In the genomic region with DNA sequence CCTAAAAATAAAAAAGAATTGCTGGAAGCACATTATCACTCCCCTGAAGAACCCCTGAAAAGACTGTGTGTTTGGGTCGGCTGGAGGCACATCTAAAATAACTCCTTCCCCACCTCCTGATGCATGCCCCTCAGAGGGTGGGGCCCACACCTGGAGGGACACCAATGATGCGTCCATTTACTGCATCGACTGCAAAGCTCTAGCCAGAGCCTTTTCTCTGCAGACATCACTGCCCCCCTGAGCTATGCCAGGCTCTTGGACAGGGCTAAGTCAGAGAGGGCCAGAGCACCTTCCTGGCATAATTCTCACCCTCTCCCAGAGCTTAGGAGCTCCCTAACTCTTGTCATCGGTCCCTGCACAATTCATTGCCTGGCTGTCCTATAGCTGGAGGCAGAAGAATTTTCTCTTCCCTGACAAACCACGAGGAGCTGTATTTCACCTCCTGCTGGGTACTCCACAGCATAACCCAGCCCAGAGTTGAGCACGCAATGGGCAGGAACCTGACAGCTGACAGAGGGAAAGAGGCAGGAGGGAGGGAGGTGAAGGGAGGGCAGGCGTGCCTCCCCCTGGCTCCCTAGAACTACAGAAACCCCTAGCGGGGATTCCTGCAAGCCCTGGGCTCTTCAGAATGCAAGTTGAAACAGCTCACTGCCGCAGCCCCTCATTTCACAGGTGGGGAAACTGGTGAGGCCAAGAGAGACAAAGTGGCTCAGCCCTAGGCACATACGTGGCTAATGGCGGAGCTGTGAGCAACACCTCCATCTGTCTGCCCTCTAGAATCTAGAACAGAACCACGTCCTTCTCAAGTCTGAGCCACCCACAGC, we compare ENCODE assay signal across 12 cellular contexts. TPM values are rescaled to one million over a fixed set of nuclear protein-coding genes. Genes with fewer than 3 reads are reported as not detected.
DNase-seq lines count a peak whose midpoint lies in the region; ATAC-seq and TF ChIP-seq lines count a peak whose summit lies in the region.
"Had no signal": no experiment of that assay in that cellular context is flagged by ENCODE, and none has a peak within 500 bp of the region (broad histone marks: within the 10 kb centered on the region; RNA-seq: fewer than 3 reads in every experiment).

No MANE protein-coding gene starts in this region.

- DNase-seq in H4 (ENCODE audit: low spot score) (peak; percentile 40), activated B cell treated with CpG ODN at 0.5 μM for 24 hours (peak; percentile 4), suprapubic skin (ENCODE audit: low spot score in 2 of 2) (peak; percentile 48 to 57)
- no peak for DNase-seq in activated T-helper 1 cell treated with anti-CD3 and anti-CD28 coated beads, Interleukin-12 subunit alpha, Interleukin-12 subunit beta, Interleukin-2, Interleukin-4 antibody, amounts not matched to agents 30 ng/mL and 10 ng/mL and 1 ng/mL, durations not matched to agents 14 hours and 24 hours and 36 hours (ENCODE audit: low spot score)
- DNase-seq: brain microvascular endothelial cell, KBM-7, naive B cell had no signal

- H3K4me3 Mint-ChIP-seq in activated B cell treated with CpG ODN at 0.5 μM for 24 hours = no peak overlapping the region
- no peak overlapping the region for H3K4me3 Mint-ChIP-seq in activated T-helper 1 cell treated with anti-CD3 and anti-CD28 coated beads, Interleukin-12 subunit alpha, Interleukin-12 subunit beta, Interleukin-2, Interleukin-4 antibody, amounts not matched to agents 30 ng/mL and 10 ng/mL and 1 ng/mL, durations not matched to agents 14 hours and 24 hours and 36 hours
- H3K4me3 Mint-ChIP-seq: naive B cell had no signal

- H3K4me1 ChIP-seq in iPS-20b (ENCODE audit: insufficient read depth, low read length) = peaks cover 19% of the 10 kb centered on the region
- H3K4me1 ChIP-seq in suprapubic skin = peaks cover 35% of the 10 kb centered on the region
- H3K4me1 ChIP-seq: HAP-1 had no signal

- no peaks in the 10 kb centered on the region for H3K27me3 ChIP-seq in iPS-20b (ENCODE audit: insufficient read depth, low read length)
- no peaks in the 10 kb centered on the region for H3K27me3 ChIP-seq in suprapubic skin
- H3K27me3 ChIP-seq: brain microvascular endothelial cell had no signal

- TF ChIP-seq POLR2A in suprapubic skin (IDR thresholded peaks at IDR 0.05) = no peak

- H3K9ac ChIP-seq in iPS-20b (ENCODE audit: low read depth, low read length) = peak overlapping the region; percentile 32; the same call in 1 of the 2 replicates

- peaks cover 1% of the 10 kb centered on the region for H3K36me3 Mint-ChIP-seq in activated B cell treated with CpG ODN at 0.5 μM for 24 hours (ENCODE audit: low read depth)
- no peaks in the 10 kb centered on the region for H3K36me3 Mint-ChIP-seq in activated T-helper 1 cell treated with anti-CD3 and anti-CD28 coated beads, Interleukin-12 subunit alpha, Interleukin-12 subunit beta, Interleukin-2, Interleukin-4 antibody, amounts not matched to agents 30 ng/mL and 10 ng/mL and 1 ng/mL, durations not matched to agents 14 hours and 24 hours and 36 hours (ENCODE audit: low read depth)
- H3K36me3 Mint-ChIP-seq: naive B cell had no signal

- H3K27ac Mint-ChIP-seq in activated B cell treated with CpG ODN at 0.5 μM for 24 hours = no peak overlapping the region
- no peak overlapping the region for H3K27ac Mint-ChIP-seq in activated T-helper 1 cell treated with anti-CD3 and anti-CD28 coated beads, Interleukin-12 subunit alpha, Interleukin-12 subunit beta, Interleukin-2, Interleukin-4 antibody, amounts not matched to agents 30 ng/mL and 10 ng/mL and 1 ng/mL, durations not matched to agents 14 hours and 24 hours and 36 hours
- H3K27ac Mint-ChIP-seq: naive B cell had no signal

- TF ChIP-seq EP300 in suprapubic skin (IDR thresholded peaks at IDR 0.05) = no peak

- intact Hi-C loops in activated B cell treated with CpG ODN at 0.5 μM for 24 hours (cut with micrococcal nuclease) = no loop called here
- intact Hi-C loops in activated T-helper 1 cell treated with anti-CD3 and anti-CD28 coated beads, Interleukin-12 subunit alpha, Interleukin-12 subunit beta, Interleukin-2, Interleukin-4 antibody, amounts not matched to agents 30 ng/mL and 10 ng/mL and 1 ng/mL, durations not matched to agents 14 hours and 24 hours and 36 hours (cut with micrococcal nuclease) = no loop called here

- POLR2A ChIA-PET in activated B cell treated with CpG ODN at 0.5 μM for 24 hours (lab: Charles Lee) = no interaction called here

- 85% methylated on average over 10 of the region's 12 CpGs for WGBS in suprapubic skin

- peaks cover 24% of the 10 kb centered on the region; the same call in 1 of the 2 replicates for H3K36me3 ChIP-seq in iPS-20b (ENCODE audit: insufficient read depth, low read depth, low read length)
- no peaks in the 10 kb centered on the region for H3K36me3 ChIP-seq in suprapubic skin
- H3K36me3 ChIP-seq: brain microvascular endothelial cell, HAP-1 had no signal

- peaks cover 15% of the 10 kb centered on the region for H3K4me1 Mint-ChIP-seq in activated B cell treated with CpG ODN at 0.5 μM for 24 hours
- H3K4me1 Mint-ChIP-seq in activated T-helper 1 cell treated with anti-CD3 and anti-CD28 coated beads, Interleukin-12 subunit alpha, Interleukin-12 subunit beta, Interleukin-2, Interleukin-4 antibody, amounts not matched to agents 30 ng/mL and 10 ng/mL and 1 ng/mL, durations not matched to agents 14 hours and 24 hours and 36 hours (ENCODE audit: low read depth) = peaks cover 7% of the 10 kb centered on the region

- H3K9me3 ChIP-seq in iPS-20b (ENCODE audit: insufficient read depth, low read depth, low read length) (no peaks in the 10 kb centered on the region), suprapubic skin (no peaks in the 10 kb centered on the region)
- H3K9me3 ChIP-seq: HAP-1 had no signal

- H3K27ac ChIP-seq in iPS-20b (ENCODE audit: low read length) (no peak overlapping the region), suprapubic skin (peak overlapping the region; percentile 83)
- H3K27ac ChIP-seq: brain microvascular endothelial cell had no signal

- TF ChIP-seq CTCF in activated B cell treated with CpG ODN at 0.5 μM for 24 hours (IDR thresholded peaks at IDR 0.05) (no peak), suprapubic skin (IDR thresholded peaks at IDR 0.05) (no peak)

- CTCF ChIA-PET in activated B cell treated with CpG ODN at 0.5 μM for 24 hours (lab: Charles Lee) = no interaction called here

- no peak for ATAC-seq in activated B cell treated with CpG ODN at 0.5 μM for 24 hours (ENCODE audit: low read depth)
- no peak for ATAC-seq in HG03521 (IDR thresholded peaks at IDR 0.05; ENCODE audit: unreplicated experiment)
- no peak for ATAC-seq in esophagus mucosa
- ATAC-seq in HG03378 (IDR thresholded peaks at IDR 0.05; ENCODE audit: unreplicated experiment) = no peak

- no peaks in the 10 kb centered on the region for H3K27me3 Mint-ChIP-seq in activated B cell treated with CpG ODN at 0.5 μM for 24 hours
- H3K27me3 Mint-ChIP-seq in activated T-helper 1 cell treated with anti-CD3 and anti-CD28 coated beads, Interleukin-12 subunit alpha, Interleukin-12 subunit beta, Interleukin-2, Interleukin-4 antibody, amounts not matched to agents 30 ng/mL and 10 ng/mL and 1 ng/mL, durations not matched to agents 14 hours and 24 hours and 36 hours (ENCODE audit: insufficient read depth) = no peaks in the 10 kb centered on the region
- H3K27me3 Mint-ChIP-seq: naive B cell had no signal

- no peaks in the 10 kb centered on the region for H3K9me3 Mint-ChIP-seq in activated B cell treated with CpG ODN at 0.5 μM for 24 hours
- no peaks in the 10 kb centered on the region for H3K9me3 Mint-ChIP-seq in activated T-helper 1 cell treated with anti-CD3 and anti-CD28 coated beads, Interleukin-12 subunit alpha, Interleukin-12 subunit beta, Interleukin-2, Interleukin-4 antibody, amounts not matched to agents 30 ng/mL and 10 ng/mL and 1 ng/mL, durations not matched to agents 14 hours and 24 hours and 36 hours
- H3K9me3 Mint-ChIP-seq: naive B cell had no signal

- H3K4me3 ChIP-seq in iPS-20b (ENCODE audit: low read length) (no peak overlapping the region), suprapubic skin (no peak overlapping the region)
- H3K4me3 ChIP-seq: HAP-1 had no signal

RNA-seq across cellular contexts. Expression of gene XXYLT1, which starts 46.6 kb away (rescaled TPM):
- 35.7 and 52.3 TPM in 2 replicates for total RNA-seq in H4 (2014; rRNA removed; shearing (Covaris generic))
- total RNA-seq in activated B cell treated with CpG ODN at 0.5 μM for 24 hours (7.6 and 7.9 TPM in 2 replicates), suprapubic skin (10 to 100 TPM in 2 of 4 donors, 1 to 10 TPM in 2; 8.0 to 19.4 (median 13.2) TPM), esophagus mucosa (12.7 TPM)
- total RNA-seq in activated T-helper 1 cell treated with anti-CD3 and anti-CD28 coated beads, Interleukin-12 subunit alpha, Interleukin-12 subunit beta, Interleukin-2, Interleukin-4 antibody, amounts not matched to agents 30 ng/mL and 10 ng/mL and 1 ng/mL, durations not matched to agents 14 hours and 24 hours and 36 hours = 14.5 and 14.9 TPM in 2 replicates
